Comparison of ENCODE assay signal across 32 cellular contexts in genomic region chr10:86438091-86438749, GRCh38.
DNase-seq lines count a peak whose midpoint lies in the region; ATAC-seq, FAIRE-seq and TF ChIP-seq lines count a peak whose summit lies in the region.
"Had no signal": no experiment of that assay in that cellular context is flagged by ENCODE, and none has a peak within 500 bp of the region (broad histone marks: within the 10 kb centered on the region; RNA-seq: fewer than 3 reads in every experiment).

No MANE protein-coding gene starts in this region.

- H3K9ac ChIP-seq in astrocyte (ENCODE audit: low read length) = no peak overlapping the region

- no peaks in the 10 kb centered on the region for H3K9me3 ChIP-seq in astrocyte (ENCODE audit: insufficient read depth, low read depth, low read length)
- H3K9me3 ChIP-seq: adrenal gland, breast epithelium, lower lobe of right lung, ovary, right atrium auricular region, spleen, thoracic aorta had no signal

- H3K36me3 Mint-ChIP-seq in activated T-cell treated with anti-CD3 and anti-CD28 coated beads, Interleukin-2, amount 50 U/mL, for 72 hours (ENCODE audit: insufficient read depth in 2 of 2) = peaks cover 5 to 33% of the 10 kb centered on the region in 2 donors
- peaks cover 34% of the 10 kb centered on the region for H3K36me3 Mint-ChIP-seq in activated T-cell treated with anti-CD3 and anti-CD28 coated beads, Interleukin-2, amount 50 U/mL, for 4 hours (ENCODE audit: insufficient read depth)
- peaks cover 25% of the 10 kb centered on the region for H3K36me3 Mint-ChIP-seq in astrocyte (ENCODE audit: low read depth, unreplicated experiment)
- peaks cover 45% of the 10 kb centered on the region for H3K36me3 Mint-ChIP-seq in mesothelial cell of epicardium
- peaks cover 33% of the 10 kb centered on the region for H3K36me3 Mint-ChIP-seq in type B pancreatic cell

- H3K27me3 ChIP-seq in astrocyte (ENCODE audit: insufficient read depth, low read length) = no peaks in the 10 kb centered on the region
- H3K27me3 ChIP-seq: adrenal gland, breast epithelium, ovary, right atrium auricular region, spleen had no signal

- peaks cover 27% of the 10 kb centered on the region for H3K4me1 ChIP-seq in astrocyte (ENCODE audit: insufficient read depth, low read length)
- H3K4me1 ChIP-seq: breast epithelium, right atrium auricular region had no signal

- no peak overlapping the region for H3K4me3 Mint-ChIP-seq in activated T-cell treated with anti-CD3 and anti-CD28 coated beads, Interleukin-2, amount 50 U/mL, for 72 hours
- no peak overlapping the region for H3K4me3 Mint-ChIP-seq in activated T-cell treated with anti-CD3 and anti-CD28 coated beads, Interleukin-2, amount 50 U/mL, for 4 hours
- H3K4me3 Mint-ChIP-seq in astrocyte (ENCODE audit: unreplicated experiment) = no peak overlapping the region
- H3K4me3 Mint-ChIP-seq in mesothelial cell of epicardium = no peak overlapping the region
- no peak overlapping the region for H3K4me3 Mint-ChIP-seq in type B pancreatic cell
- H3K4me3 Mint-ChIP-seq: CD4-positive, alpha-beta memory T cell had no signal

- no peak overlapping the region for H3K4me3 ChIP-seq in astrocyte (ENCODE audit: insufficient read depth, low read depth, low read length)
- H3K4me3 ChIP-seq: adrenal gland, breast epithelium, lower lobe of right lung, ovary, right atrium auricular region, spleen, thoracic aorta had no signal

- peaks cover 19% of the 10 kb centered on the region for H3K4me1 Mint-ChIP-seq in activated T-cell treated with anti-CD3 and anti-CD28 coated beads, Interleukin-2, amount 50 U/mL, for 72 hours (ENCODE audit: low read depth)
- H3K4me1 Mint-ChIP-seq in activated T-cell treated with anti-CD3 and anti-CD28 coated beads, Interleukin-2, amount 50 U/mL, for 4 hours (ENCODE audit: low read depth) = peaks cover 19% of the 10 kb centered on the region
- peaks cover 48% of the 10 kb centered on the region for H3K4me1 Mint-ChIP-seq in astrocyte (ENCODE audit: low read depth, unreplicated experiment)
- H3K4me1 Mint-ChIP-seq in mesothelial cell of epicardium = peaks cover 10% of the 10 kb centered on the region
- H3K4me1 Mint-ChIP-seq in type B pancreatic cell (ENCODE audit: unreplicated experiment) = peaks cover 16% of the 10 kb centered on the region

- ATAC-seq in activated T-cell treated with anti-CD3 and anti-CD28 coated beads, Interleukin-2, amount 50 U/mL, for 72 hours (replicated peaks in 1 of 2) = no peak
- ATAC-seq in activated T-cell treated with anti-CD3 and anti-CD28 coated beads, Interleukin-2, amount 50 U/mL, for 4 hours = no peak
- no peak for ATAC-seq in HG02642 (IDR thresholded peaks at IDR 0.05; ENCODE audit: poor library complexity, unreplicated experiment)
- ATAC-seq: lower lobe of right lung had no signal

- peaks cover 10% of the 10 kb centered on the region for H3K79me2 ChIP-seq in astrocyte (ENCODE audit: insufficient read depth, low read length)

- no peak for DNase-seq in activated T-cell treated with anti-CD3 and anti-CD28 coated beads, Interleukin-2, amount 50 U/mL, for 72 hours
- DNase-seq in activated T-cell treated with anti-CD3 and anti-CD28 coated beads, Interleukin-2, amount 50 U/mL, for 4 hours = no peak
- no peak for DNase-seq in astrocyte (ENCODE audit: low read depth)
- no peak for DNase-seq in mesothelial cell of epicardium (ENCODE audit: low spot score in 2 of 2, unreplicated experiment in 2 of 2)
- no peak for DNase-seq in type B pancreatic cell (ENCODE audit: extremely low spot score, unreplicated experiment)
- no peak for DNase-seq in superior temporal gyrus (ENCODE audit: extremely low spot score)
- DNase-seq in HTR-8/SVneo (ENCODE audit: insufficient read length, low spot score) = no peak
- DNase-seq: activated CD8-positive, alpha-beta memory T cell treated with anti-CD3 and anti-CD28 coated beads, Interleukin-2, amount 50 U/mL, for 48 hours; activated gamma-delta T cell; adrenal gland; CD4-positive, alpha-beta memory T cell; effector CD8-positive, alpha-beta T cell; EL; GOT3; KBM-7; lower lobe of right lung; NCI-H1105; NCI-H1930; NCI-H526; NK-92 treated with Interleukin-12 subunit alpha and Interleukin-12 subunit beta, amount 100 ng/mL, for 24 hours; ovary; Right ventricle myocardium superior; spleen; stimulated activated CD4-positive, alpha-beta T cell treated with anti-CD3 and anti-CD28 coated beads, Interleukin-2, amount 100 ng/mL, for 48 hours; SW 1271; T1000 had no signal

- H3K27ac ChIP-seq in astrocyte (ENCODE audit: low read depth, low read length) = no peak overlapping the region
- H3K27ac ChIP-seq: adrenal gland, breast epithelium, lower lobe of right lung, ovary, right atrium auricular region, thoracic aorta had no signal

- TF ChIP-seq CTCF in astrocyte (IDR thresholded peaks at IDR 0.05; ENCODE audit: insufficient read depth, low read depth, low read length) (no peak), mesothelial cell of epicardium (IDR thresholded peaks at IDR 0.05; ENCODE audit: unreplicated experiment) (no peak), type B pancreatic cell (conservative IDR thresholded peaks at IDR 0.05) (no peak)

- H4K20me1 ChIP-seq in astrocyte (ENCODE audit: insufficient read depth, low read length) = no peaks in the 10 kb centered on the region

- H2AFZ ChIP-seq in astrocyte (ENCODE audit: low read depth, low read length) = no peak overlapping the region

- no peaks in the 10 kb centered on the region for H3K9me3 Mint-ChIP-seq in activated T-cell treated with anti-CD3 and anti-CD28 coated beads, Interleukin-2, amount 50 U/mL, for 72 hours
- no peaks in the 10 kb centered on the region for H3K9me3 Mint-ChIP-seq in activated T-cell treated with anti-CD3 and anti-CD28 coated beads, Interleukin-2, amount 50 U/mL, for 4 hours
- H3K9me3 Mint-ChIP-seq in astrocyte (ENCODE audit: unreplicated experiment) = no peaks in the 10 kb centered on the region
- H3K9me3 Mint-ChIP-seq in mesothelial cell of epicardium = peaks cover under 1% of the 10 kb centered on the region
- H3K9me3 Mint-ChIP-seq in type B pancreatic cell = no peaks in the 10 kb centered on the region
- H3K9me3 Mint-ChIP-seq: CD4-positive, alpha-beta memory T cell had no signal

- H3K27ac Mint-ChIP-seq in activated T-cell treated with anti-CD3 and anti-CD28 coated beads, Interleukin-2, amount 50 U/mL, for 72 hours = peak overlapping the region; percentile 68
- H3K27ac Mint-ChIP-seq in astrocyte (ENCODE audit: unreplicated experiment) (peak overlapping the region; percentile 97), mesothelial cell of epicardium (peak overlapping the region; percentile 33), type B pancreatic cell (peak overlapping the region; percentile 42)

- H3K27me3 Mint-ChIP-seq in activated T-cell treated with anti-CD3 and anti-CD28 coated beads, Interleukin-2, amount 50 U/mL, for 72 hours (ENCODE audit: low read depth) = no peaks in the 10 kb centered on the region
- H3K27me3 Mint-ChIP-seq in activated T-cell treated with anti-CD3 and anti-CD28 coated beads, Interleukin-2, amount 50 U/mL, for 4 hours (ENCODE audit: low read depth) = no peaks in the 10 kb centered on the region
- H3K27me3 Mint-ChIP-seq in astrocyte (ENCODE audit: low read depth, unreplicated experiment) (no peaks in the 10 kb centered on the region), mesothelial cell of epicardium (ENCODE audit: low read depth) (no peaks in the 10 kb centered on the region), type B pancreatic cell (no peaks in the 10 kb centered on the region)
- H3K27me3 Mint-ChIP-seq: CD4-positive, alpha-beta memory T cell had no signal

- H3K36me3 ChIP-seq in astrocyte (ENCODE audit: insufficient read depth, low read length) = peaks cover 28% of the 10 kb centered on the region
- H3K36me3 ChIP-seq: ovary had no signal

- H3K4me2 ChIP-seq in astrocyte (ENCODE audit: low read length) = no peak overlapping the region

- FAIRE-seq in astrocyte (lab: Jason Lieb, UNC) (no peak), HTR-8/SVneo (lab: Jason Lieb, UNC) (no peak)
- FAIRE-seq: colon, GM12891 had no signal

Comparison
In these comparisons a context has a peak if more than half of its experiments do, and no peak if none do; other contexts are left out.
1. H3K27ac Mint-ChIP-seq: peak in every context shown above with its lines; median percentile 97 in astrocyte; 68 in activated T-cell treated with anti-CD3 and anti-CD28 coated beads, Interleukin-2, amount 50 U/mL, for 72 hours; 42 in type B pancreatic cell; 33 in mesothelial cell of epicardium.